12 cellular contexts compared by ENCODE assay signal in genomic region chr9:134656334-134657034, GRCh38. TPM values are rescaled to one million over a fixed set of nuclear protein-coding genes. Genes with fewer than 3 reads are reported as not detected.
DNase-seq lines count a peak whose midpoint lies in the region; ATAC-seq, FAIRE-seq and TF ChIP-seq lines count a peak whose summit lies in the region.
"Had no signal": no experiment of that assay in that cellular context is flagged by ENCODE, and none has a peak within 500 bp of the region (broad histone marks: within the 10 kb centered on the region; RNA-seq: fewer than 3 reads in every experiment).

No MANE protein-coding gene starts in this region.

- no peaks in the 10 kb centered on the region for H3K36me3 ChIP-seq in PC-3 (ENCODE audit: low read depth, low read length)
- H3K36me3 ChIP-seq: tibial artery had no signal

- H3K4me2 ChIP-seq in A549: no peak overlapping the region
- no peak overlapping the region for H3K4me2 ChIP-seq in PC-3 (ENCODE audit: low read length)

- no TSS peak for BruUV-seq in PC-3 (replicated peaks; lab: Mats Ljungman, UMichigan)

- H3K4me1 ChIP-seq in A549: peaks cover 37% of the 10 kb centered on the region
- H3K4me1 ChIP-seq in PC-3 (ENCODE audit: insufficient read depth, low read length): no peaks in the 10 kb centered on the region

- no peaks in the 10 kb centered on the region for H3K79me2 ChIP-seq in PC-3 (ENCODE audit: low read length)

- H3K9ac ChIP-seq in PC-3 (ENCODE audit: low read length): no peak overlapping the region

- peak; percentile 70 to 81 for ATAC-seq in A549
- peak; percentile 66; the same call in 1 of the 2 replicates for ATAC-seq in PC-3
- no peak for ATAC-seq in GM19463 (IDR thresholded peaks at IDR 0.05; ENCODE audit: unreplicated experiment)
- no peak for ATAC-seq in HG02623 (IDR thresholded peaks at IDR 0.05; ENCODE audit: unreplicated experiment)
- ATAC-seq in HG02970 (IDR thresholded peaks at IDR 0.05; ENCODE audit: low FRiP score, unreplicated experiment): no peak

- 38% methylated on average over 9 of the region's 12 CpGs for WGBS in A549 (ENCODE audit: missing lambda C conversion rate)

- no peak overlapping the region; a peak in 1 of 6 replicates for H3K27ac ChIP-seq in A549
- no peak overlapping the region for H3K27ac ChIP-seq in PC-3 (ENCODE audit: low read length)
- H3K27ac ChIP-seq: tibial artery had no signal

- no peak for FAIRE-seq in A549 (lab: Jason Lieb, UNC)

- CTCF ChIA-PET in A549 (lab: Yijun Ruan, JAX) (interaction anchor here (1.0 to 4.7 kb wide), 20 partner anchors 9 to 488 kb away, joined by 3 to 45 read pairs (median 4); no protein-coding TSS in a partner anchor), PC-3 (lab: Charles Lee) (interaction anchor here (0.7 kb wide), 1 partner anchor 207 kb away, joined by 3 read pairs; no protein-coding TSS in a partner anchor)

- H4K20me1 ChIP-seq in PC-3 (ENCODE audit: low read length): no peaks in the 10 kb centered on the region

- DNase-seq in A549 (ENCODE audit: low read depth in 1 of 2, low spot score in 1 of 2) (peak in 1 of 2 experiments; percentile 71), Daoy (ENCODE audit: low read depth) (peak; percentile 56), PC-3 (peak; percentile 31), fibroblast of the aortic adventitia (ENCODE audit: low read depth) (no peak), dedifferentiated amniotic fluid mesenchymal stem cell (ENCODE audit: extremely low spot score) (no peak)
- DNase-seq: activated naive CD8-positive, alpha-beta T cell treated with anti-CD3 and anti-CD28 coated beads, Interleukin-2, amount 10 ng/mL, durations not matched to agents 7 days and 5 days; NCI-H446 treated with DMSO at 0.1 percent for 48 hours had no signal

- intact Hi-C loops in PC-3 (cut with micrococcal nuclease): loop anchor here (1.0 kb wide), 1 partner anchor 207 kb away; no protein-coding TSS in a partner anchor

- H2AFZ ChIP-seq in PC-3 (ENCODE audit: low read length): no peak overlapping the region

- H3F3A ChIP-seq in PC-3 (ENCODE audit: low read length, unreplicated experiment): no peaks in the 10 kb centered on the region

- peak; percentile 69 to 71 for TF ChIP-seq RAD21 in A549 (conservative IDR thresholded peaks at IDR 0.05 in 1 of 2, IDR thresholded peaks at IDR 0.05 in 1 of 2)

- peaks cover 9% of the 10 kb centered on the region for H3K9me3 ChIP-seq in A549
- no peaks in the 10 kb centered on the region for H3K9me3 ChIP-seq in PC-3 (ENCODE audit: low read length)
- H3K9me3 ChIP-seq: tibial artery had no signal

- POLR2A ChIA-PET in A549 (lab: Yijun Ruan, JAX): interaction anchor here (1.6 kb wide), 1 partner anchor 207 kb away, joined by 4 read pairs; no protein-coding TSS in a partner anchor
- POLR2A ChIA-PET in PC-3 (lab: Charles Lee; ENCODE audit: unreplicated experiment): no interaction called here

- no peaks in the 10 kb centered on the region for H3K9me2 ChIP-seq in PC-3 (replicated peaks; ENCODE audit: low read length)

- no peak for TF ChIP-seq EP300 in A549 (IDR thresholded peaks at IDR 0.05)

- H3K27me3 ChIP-seq in PC-3 (ENCODE audit: low read length): no peaks in the 10 kb centered on the region
- H3K27me3 ChIP-seq: tibial artery had no signal

- H3K4me3 ChIP-seq in A549 (no peak overlapping the region), PC-3 (ENCODE audit: low read length) (no peak overlapping the region), fibroblast of the aortic adventitia (ENCODE audit: low read depth, low read length) (no peak overlapping the region)
- H3K4me3 ChIP-seq: tibial artery had no signal

- TF ChIP-seq CTCF in A549 (IDR thresholded peaks at IDR 0.05) (peak; percentile 47), PC-3 (conservative IDR thresholded peaks at IDR 0.05; ENCODE audit: low read depth, low read length) (peak; percentile 42; the same call in 1 of the 2 replicates), fibroblast of the aortic adventitia (IDR thresholded peaks at IDR 0.05; ENCODE audit: insufficient read depth, low read length) (peak; percentile 8)

- no peak for TF ChIP-seq POLR2A in A549 (IDR thresholded peaks at IDR 0.05; ENCODE audit: low read length)

TF ChIP-seq in A549, 52 proteins besides CTCF, POLR2A, EP300 and RAD21:
- no peak for TF ChIP-seq KDM5A (IDR thresholded peaks at IDR 0.05)
- 0 out of 2 replicates have a peak, but pooled peaks have one; percentile 23 for TF ChIP-seq GATA3 (IDR thresholded peaks at IDR 0.05; ENCODE audit: borderline replicate concordance)
- TF ChIP-seq HOXB13 (CRISPR knock-in tag; IDR thresholded peaks at IDR 0.05; ENCODE audit: low read depth): no peak
- TF ChIP-seq EHF (CRISPR knock-in tag; IDR thresholded peaks at IDR 0.05): no peak
- no peak for TF ChIP-seq MAFK (IDR thresholded peaks at IDR 0.05; ENCODE audit: partially characterized antibody)
- TF ChIP-seq MAX (IDR thresholded peaks at IDR 0.05): 0 out of 2 replicates have a peak, but pooled peaks have one; percentile 28
- peak; percentile 50; the same call in 2 of the 3 replicates for TF ChIP-seq SMC3 (IDR thresholded peaks at IDR 0.05)
- no peak for TF ChIP-seq EHMT2 (IDR thresholded peaks at IDR 0.05; ENCODE audit: low read depth)
- TF ChIP-seq HDAC2 (IDR thresholded peaks at IDR 0.05): no peak
- no peak for TF ChIP-seq CHD2 (IDR thresholded peaks at IDR 0.05; ENCODE audit: low read length, partially characterized antibody)
- no peak for TF ChIP-seq BHLHE40 (IDR thresholded peaks at IDR 0.05; ENCODE audit: low read depth, low read length)
- TF ChIP-seq TP53 (CRISPR knock-in tag; IDR thresholded peaks at IDR 0.05): no peak
- TF ChIP-seq ELK1 (IDR thresholded peaks at IDR 0.05; ENCODE audit: low read depth, low read length): no peak
- TF ChIP-seq ZFP36 (IDR thresholded peaks at IDR 0.05; ENCODE audit: borderline replicate concordance, partially characterized antibody): peak; percentile 88

RNA-seq across cellular contexts. Expression of gene COL5A1, which starts 14.9 kb away (rescaled TPM):
- polyA plus RNA-seq in A549 (2011; rRNA removed) (15.2 and 16.1 TPM in 2 replicates), A549 (2017; fragmentation: RNase III; extraction: RNeasy Plus Mini Kit Qiagen cat#74134 plus additional on column Dnase treatment) (50.7 to 72.3 TPM (median 67.5 TPM) in 3 replicates)
- polyA plus RNA-seq in A549 (2012; cell fraction: cytosol; rRNA removed): 19.4 and 22.8 TPM in 2 replicates
- polyA plus RNA-seq in A549 (2012; cell fraction: nucleus; rRNA removed): 109 and 117 TPM in 2 replicates
- polyA minus RNA-seq in A549 (2011; rRNA and poly(A)+ RNA removed): 18.7 and 27.1 TPM in 2 replicates
- total RNA-seq in Daoy (2014; rRNA removed; shearing (Covaris generic)): 131 and 135 TPM in 2 replicates
- total RNA-seq in PC-3 (2014; rRNA removed) (10.6 and 15.4 TPM in 2 replicates), fibroblast of the aortic adventitia (ENCODE audit: low replicate concordance) (171 and 188 TPM in 2 replicates)
- total RNA-seq: activated CD8-positive, alpha-beta memory T cell treated with anti-CD3 and anti-CD28 coated beads for 36 hours had no signal

Comparison
In these comparisons a context has a peak if more than half of its experiments do, and no peak if none do; other contexts are left out.
1. ATAC-seq: peak in A549 (2 of 2) and PC-3 (single experiment); none in GM19463 (single experiment), HG02623 (single experiment) and HG02970 (single experiment).
2. DNase-seq: peak in Daoy (single experiment) and PC-3 (single experiment); none in fibroblast of the aortic adventitia (single experiment) and dedifferentiated amniotic fluid mesenchymal stem cell (single experiment).
3. Peak in every context shown above with its lines, with median percentiles within 50 percentile points of each other: CTCF ChIP-seq.